Comparison of ENCODE assay signal across 8 cellular contexts in genomic region chr6:3260772-3261517, GRCh38. TPM values are rescaled to one million over a fixed set of nuclear protein-coding genes. Genes with fewer than 3 reads are reported as not detected.
DNase-seq lines count a peak whose midpoint lies in the region; ATAC-seq and TF ChIP-seq lines count a peak whose summit lies in the region.

No MANE protein-coding gene starts in this region.

- H3K27ac Mint-ChIP-seq in stimulated activated memory B cell treated with anti-CD40 and anti-IgM and Interleukin-4, amounts not matched to agents 10 μg/mL and 1 μg/mL and 100 μg/mL, for 72 hours = peak overlapping the region; percentile 59

- H3K4me3 ChIP-seq in SK-N-MC (peak overlapping the region; percentile 57), fibroblast of the aortic adventitia (ENCODE audit: low read depth, low read length) (peak overlapping the region; percentile 22), vagina (no peak overlapping the region)

- no peak overlapping the region for H3K9ac ChIP-seq in SK-N-MC (ENCODE audit: insufficient read length)

- no peak for TF ChIP-seq POLR2A in vagina (IDR thresholded peaks at IDR 0.05)

- H3K27ac ChIP-seq in SK-N-MC (no peak overlapping the region), vagina (no peak overlapping the region)

- no peak for ATAC-seq in activated T-cell treated with anti-CD3 and anti-CD28 coated beads, Interleukin-2, amount 50 U/mL, for 4 hours
- no peak for ATAC-seq in stimulated activated memory B cell treated with anti-CD40 and anti-IgM and Interleukin-4, amounts not matched to agents 10 μg/mL and 1 μg/mL and 100 μg/mL, for 72 hours

- H3K9me3 ChIP-seq in SK-N-MC (ENCODE audit: low read depth, low read length) (no peaks in the 10 kb centered on the region), vagina (no peaks in the 10 kb centered on the region)

- H3K4me1 ChIP-seq in vagina = peaks cover 54% of the 10 kb centered on the region

- no peaks in the 10 kb centered on the region for H3K27me3 Mint-ChIP-seq in activated T-cell treated with anti-CD3 and anti-CD28 coated beads, Interleukin-2, amount 50 U/mL, for 4 hours (ENCODE audit: low read depth)
- peaks cover 10% of the 10 kb centered on the region for H3K27me3 Mint-ChIP-seq in stimulated activated memory B cell treated with anti-CD40 and anti-IgM and Interleukin-4, amounts not matched to agents 10 μg/mL and 1 μg/mL and 100 μg/mL, for 72 hours

- H3K27me3 ChIP-seq in vagina = no peaks in the 10 kb centered on the region

- no peak for DNase-seq in activated T-cell treated with anti-CD3 and anti-CD28 coated beads, Interleukin-2, amount 50 U/mL, for 4 hours
- DNase-seq in activated T-cell treated with anti-CD3 and anti-CD28 coated beads for 4 hours = no peak
- no peak for DNase-seq in SK-N-MC (ENCODE audit: low read depth, low spot score)
- no peak for DNase-seq in fibroblast of the aortic adventitia (ENCODE audit: low read depth)
- no peak for DNase-seq in vagina (ENCODE audit: extremely low spot score in 2 of 2)
- no peak for DNase-seq in SIG-M5 (lab: John Stamatoyannopoulos, UW)
- DNase-seq in nucleus accumbens (lab: John Stamatoyannopoulos, UW) = no peak

- H3K4me1 Mint-ChIP-seq in activated T-cell treated with anti-CD3 and anti-CD28 coated beads, Interleukin-2, amount 50 U/mL, for 4 hours (ENCODE audit: low read depth) = peaks cover 47% of the 10 kb centered on the region
- peaks cover 45% of the 10 kb centered on the region for H3K4me1 Mint-ChIP-seq in stimulated activated memory B cell treated with anti-CD40 and anti-IgM and Interleukin-4, amounts not matched to agents 10 μg/mL and 1 μg/mL and 100 μg/mL, for 72 hours

- intact Hi-C loops in vagina (cut with DNase I) = no loop called here

- no peaks in the 10 kb centered on the region for H3K9me3 Mint-ChIP-seq in activated T-cell treated with anti-CD3 and anti-CD28 coated beads, Interleukin-2, amount 50 U/mL, for 4 hours
- H3K9me3 Mint-ChIP-seq in stimulated activated memory B cell treated with anti-CD40 and anti-IgM and Interleukin-4, amounts not matched to agents 10 μg/mL and 1 μg/mL and 100 μg/mL, for 72 hours = no peaks in the 10 kb centered on the region

- H3K4me3 Mint-ChIP-seq in activated T-cell treated with anti-CD3 and anti-CD28 coated beads, Interleukin-2, amount 50 U/mL, for 4 hours = peak overlapping the region; percentile 95
- peak overlapping the region; percentile 36 for H3K4me3 Mint-ChIP-seq in stimulated activated memory B cell treated with anti-CD40 and anti-IgM and Interleukin-4, amounts not matched to agents 10 μg/mL and 1 μg/mL and 100 μg/mL, for 72 hours

- TF ChIP-seq CTCF in fibroblast of the aortic adventitia (IDR thresholded peaks at IDR 0.05; ENCODE audit: insufficient read depth, low read length) (no peak), vagina (IDR thresholded peaks at IDR 0.05) (no peak)

- H3K36me3 Mint-ChIP-seq in activated T-cell treated with anti-CD3 and anti-CD28 coated beads, Interleukin-2, amount 50 U/mL, for 4 hours (ENCODE audit: insufficient read depth) = peaks cover 15% of the 10 kb centered on the region
- peaks cover 26% of the 10 kb centered on the region for H3K36me3 Mint-ChIP-seq in stimulated activated memory B cell treated with anti-CD40 and anti-IgM and Interleukin-4, amounts not matched to agents 10 μg/mL and 1 μg/mL and 100 μg/mL, for 72 hours

- H3K36me3 ChIP-seq in SK-N-MC (ENCODE audit: insufficient read depth, low read length) (peaks cover 15% of the 10 kb centered on the region), vagina (peaks cover 0 to 13% of the 10 kb centered on the region in 2 donors)

RNA-seq across cellular contexts. Expression of gene PSMG4, which starts 2.2 kb away (rescaled TPM):
- total RNA-seq in activated T-cell treated with anti-CD3 and anti-CD28 coated beads, Interleukin-2, amount 50 U/mL, for 4 hours = 10 to 100 TPM; 26.0 to 31.6 (median 27.8) TPM
- total RNA-seq in fibroblast of the aortic adventitia (ENCODE audit: low replicate concordance) (11.9 and 15.4 TPM in 2 replicates), vagina (25.0 TPM)

RNA-seq across cellular contexts. Expression of gene TUBB2B, which starts 33.5 kb away (rescaled TPM):
- total RNA-seq in activated T-cell treated with anti-CD3 and anti-CD28 coated beads, Interleukin-2, amount 50 U/mL, for 4 hours = under 1 TPM; 0.42 to 0.73 (median 0.61) TPM
- 0.25 and 2.9 TPM in 2 replicates for total RNA-seq in fibroblast of the aortic adventitia (ENCODE audit: low replicate concordance)
- 6.9 TPM for total RNA-seq in vagina

Comparison
In these comparisons a context has a peak if more than half of its experiments do, and no peak if none do; other contexts are left out.
1. H3K4me3 ChIP-seq: peak in SK-N-MC (single experiment) and fibroblast of the aortic adventitia (single experiment); none in vagina (0 of 2).